Comparison of ENCODE assay signal across 3 cellular contexts in the genomic region with DNA sequence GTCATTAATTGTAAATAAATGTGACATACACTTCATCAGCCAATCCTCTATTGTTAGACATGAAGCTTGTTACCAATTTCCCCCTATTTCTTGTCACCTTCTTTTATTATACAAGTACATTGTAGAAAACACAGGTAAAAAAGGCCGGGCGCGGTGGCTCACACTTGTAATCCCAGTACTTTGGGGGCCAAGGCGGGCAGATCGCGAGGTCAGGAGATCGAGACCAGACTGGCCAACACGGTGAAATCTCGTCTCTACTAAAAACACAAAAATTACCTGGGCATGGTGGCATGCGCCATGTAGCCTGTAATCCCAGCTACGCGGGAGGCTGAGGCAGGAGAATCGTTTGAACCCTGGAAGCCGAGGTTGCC.
TF ChIP-seq lines count a peak whose summit lies in the region.

No MANE protein-coding gene starts in this region.

TF ChIP-seq in SK-N-SH, 30 proteins besides CTCF, POLR2A, EP300 and RAD21 (continued from another document):
- TF ChIP-seq, protein P1, sequence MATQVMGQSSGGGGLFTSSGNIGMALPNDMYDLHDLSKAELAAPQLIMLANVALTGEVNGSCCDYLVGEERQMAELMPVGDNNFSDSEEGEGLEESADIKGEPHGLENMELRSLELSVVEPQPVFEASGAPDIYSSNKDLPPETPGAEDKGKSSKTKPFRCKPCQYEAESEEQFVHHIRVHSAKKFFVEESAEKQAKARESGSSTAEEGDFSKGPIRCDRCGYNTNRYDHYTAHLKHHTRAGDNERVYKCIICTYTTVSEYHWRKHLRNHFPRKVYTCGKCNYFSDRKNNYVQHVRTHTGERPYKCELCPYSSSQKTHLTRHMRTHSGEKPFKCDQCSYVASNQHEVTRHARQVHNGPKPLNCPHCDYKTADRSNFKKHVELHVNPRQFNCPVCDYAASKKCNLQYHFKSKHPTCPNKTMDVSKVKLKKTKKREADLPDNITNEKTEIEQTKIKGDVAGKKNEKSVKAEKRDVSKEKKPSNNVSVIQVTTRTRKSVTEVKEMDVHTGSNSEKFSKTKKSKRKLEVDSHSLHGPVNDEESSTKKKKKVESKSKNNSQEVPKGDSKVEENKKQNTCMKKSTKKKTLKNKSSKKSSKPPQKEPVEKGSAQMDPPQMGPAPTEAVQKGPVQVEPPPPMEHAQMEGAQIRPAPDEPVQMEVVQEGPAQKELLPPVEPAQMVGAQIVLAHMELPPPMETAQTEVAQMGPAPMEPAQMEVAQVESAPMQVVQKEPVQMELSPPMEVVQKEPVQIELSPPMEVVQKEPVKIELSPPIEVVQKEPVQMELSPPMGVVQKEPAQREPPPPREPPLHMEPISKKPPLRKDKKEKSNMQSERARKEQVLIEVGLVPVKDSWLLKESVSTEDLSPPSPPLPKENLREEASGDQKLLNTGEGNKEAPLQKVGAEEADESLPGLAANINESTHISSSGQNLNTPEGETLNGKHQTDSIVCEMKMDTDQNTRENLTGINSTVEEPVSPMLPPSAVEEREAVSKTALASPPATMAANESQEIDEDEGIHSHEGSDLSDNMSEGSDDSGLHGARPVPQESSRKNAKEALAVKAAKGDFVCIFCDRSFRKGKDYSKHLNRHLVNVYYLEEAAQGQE (IDR thresholded peaks at IDR 0.05; ENCODE audit: low read depth, low read length): no peak
- TF ChIP-seq TAF1 (IDR thresholded peaks at IDR 0.05; ENCODE audit: borderline replicate concordance, low read depth, low read length) (no peak), RCOR1 (IDR thresholded peaks at IDR 0.05; ENCODE audit: low read length) (no peak), ELF1 (IDR thresholded peaks at IDR 0.05) (no peak), GATA2 (CRISPR knock-in tag; IDR thresholded peaks at IDR 0.05) (no peak), SIN3A (IDR thresholded peaks at IDR 0.05; ENCODE audit: borderline replicate concordance, low read depth, low read length) (no peak), SMC3 (IDR thresholded peaks at IDR 0.05; ENCODE audit: low read depth, low read length) (no peak)

TF ChIP-seq in SK-N-SH treated with all-trans-retinoic acid at 6 μM for 48 hours, 23 proteins besides CTCF, POLR2A, EP300 and RAD21 (continued from another document):
- TF ChIP-seq, protein P2, sequence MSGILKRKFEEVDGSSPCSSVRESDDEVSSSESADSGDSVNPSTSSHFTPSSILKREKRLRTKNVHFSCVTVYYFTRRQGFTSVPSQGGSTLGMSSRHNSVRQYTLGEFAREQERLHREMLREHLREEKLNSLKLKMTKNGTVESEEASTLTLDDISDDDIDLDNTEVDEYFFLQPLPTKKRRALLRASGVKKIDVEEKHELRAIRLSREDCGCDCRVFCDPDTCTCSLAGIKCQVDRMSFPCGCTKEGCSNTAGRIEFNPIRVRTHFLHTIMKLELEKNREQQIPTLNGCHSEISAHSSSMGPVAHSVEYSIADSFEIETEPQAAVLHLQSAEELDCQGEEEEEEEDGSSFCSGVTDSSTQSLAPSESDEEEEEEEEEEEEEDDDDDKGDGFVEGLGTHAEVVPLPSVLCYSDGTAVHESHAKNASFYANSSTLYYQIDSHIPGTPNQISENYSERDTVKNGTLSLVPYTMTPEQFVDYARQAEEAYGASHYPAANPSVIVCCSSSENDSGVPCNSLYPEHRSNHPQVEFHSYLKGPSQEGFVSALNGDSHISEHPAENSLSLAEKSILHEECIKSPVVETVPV (CRISPR knock-in tag; IDR thresholded peaks at IDR 0.05): no peak
- TF ChIP-seq ARNTL (CRISPR knock-in tag; IDR thresholded peaks at IDR 0.05; ENCODE audit: borderline replicate concordance, low read depth) (no peak), RARB (CRISPR knock-in tag; IDR thresholded peaks at IDR 0.05) (no peak), ESRRG (CRISPR knock-in tag; IDR thresholded peaks at IDR 0.05) (no peak), OSR1 (CRISPR knock-in tag; IDR thresholded peaks at IDR 0.05) (no peak), TOX (CRISPR knock-in tag; IDR thresholded peaks at IDR 0.05; ENCODE audit: borderline replicate concordance) (no peak), BACH2 (CRISPR knock-in tag; IDR thresholded peaks at IDR 0.05; ENCODE audit: borderline replicate concordance) (no peak), ZNF565 (CRISPR knock-in tag; conservative IDR thresholded peaks at IDR 0.05; ENCODE audit: low read depth) (no peak), PPARA (CRISPR knock-in tag; IDR thresholded peaks at IDR 0.05; ENCODE audit: borderline replicate concordance) (no peak), ZNF70 (CRISPR knock-in tag; IDR thresholded peaks at IDR 0.05) (no peak)
- TF ChIP-seq, protein P3, sequence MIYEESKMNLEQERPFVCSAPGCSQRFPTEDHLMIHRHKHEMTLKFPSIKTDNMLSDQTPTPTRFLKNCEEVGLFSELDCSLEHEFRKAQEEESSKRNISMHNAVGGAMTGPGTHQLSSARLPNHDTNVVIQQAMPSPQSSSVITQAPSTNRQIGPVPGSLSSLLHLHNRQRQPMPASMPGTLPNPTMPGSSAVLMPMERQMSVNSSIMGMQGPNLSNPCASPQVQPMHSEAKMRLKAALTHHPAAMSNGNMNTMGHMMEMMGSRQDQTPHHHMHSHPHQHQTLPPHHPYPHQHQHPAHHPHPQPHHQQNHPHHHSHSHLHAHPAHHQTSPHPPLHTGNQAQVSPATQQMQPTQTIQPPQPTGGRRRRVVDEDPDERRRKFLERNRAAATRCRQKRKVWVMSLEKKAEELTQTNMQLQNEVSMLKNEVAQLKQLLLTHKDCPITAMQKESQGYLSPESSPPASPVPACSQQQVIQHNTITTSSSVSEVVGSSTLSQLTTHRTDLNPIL (CRISPR knock-in tag; IDR thresholded peaks at IDR 0.05; ENCODE audit: low read depth): no peak
- TF ChIP-seq, protein P4, sequence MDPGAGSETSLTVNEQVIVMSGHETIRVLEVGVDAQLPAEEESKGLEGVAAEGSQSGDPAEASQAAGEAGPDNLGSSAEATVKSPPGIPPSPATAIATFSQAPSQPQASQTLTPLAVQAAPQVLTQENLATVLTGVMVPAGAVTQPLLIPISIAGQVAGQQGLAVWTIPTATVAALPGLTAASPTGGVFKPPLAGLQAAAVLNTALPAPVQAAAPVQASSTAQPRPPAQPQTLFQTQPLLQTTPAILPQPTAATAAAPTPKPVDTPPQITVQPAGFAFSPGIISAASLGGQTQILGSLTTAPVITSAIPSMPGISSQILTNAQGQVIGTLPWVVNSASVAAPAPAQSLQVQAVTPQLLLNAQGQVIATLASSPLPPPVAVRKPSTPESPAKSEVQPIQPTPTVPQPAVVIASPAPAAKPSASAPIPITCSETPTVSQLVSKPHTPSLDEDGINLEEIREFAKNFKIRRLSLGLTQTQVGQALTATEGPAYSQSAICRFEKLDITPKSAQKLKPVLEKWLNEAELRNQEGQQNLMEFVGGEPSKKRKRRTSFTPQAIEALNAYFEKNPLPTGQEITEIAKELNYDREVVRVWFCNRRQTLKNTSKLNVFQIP (CRISPR knock-in tag; IDR thresholded peaks at IDR 0.05; ENCODE audit: borderline replicate concordance, low read depth): no peak
- TF ChIP-seq, protein P5, sequence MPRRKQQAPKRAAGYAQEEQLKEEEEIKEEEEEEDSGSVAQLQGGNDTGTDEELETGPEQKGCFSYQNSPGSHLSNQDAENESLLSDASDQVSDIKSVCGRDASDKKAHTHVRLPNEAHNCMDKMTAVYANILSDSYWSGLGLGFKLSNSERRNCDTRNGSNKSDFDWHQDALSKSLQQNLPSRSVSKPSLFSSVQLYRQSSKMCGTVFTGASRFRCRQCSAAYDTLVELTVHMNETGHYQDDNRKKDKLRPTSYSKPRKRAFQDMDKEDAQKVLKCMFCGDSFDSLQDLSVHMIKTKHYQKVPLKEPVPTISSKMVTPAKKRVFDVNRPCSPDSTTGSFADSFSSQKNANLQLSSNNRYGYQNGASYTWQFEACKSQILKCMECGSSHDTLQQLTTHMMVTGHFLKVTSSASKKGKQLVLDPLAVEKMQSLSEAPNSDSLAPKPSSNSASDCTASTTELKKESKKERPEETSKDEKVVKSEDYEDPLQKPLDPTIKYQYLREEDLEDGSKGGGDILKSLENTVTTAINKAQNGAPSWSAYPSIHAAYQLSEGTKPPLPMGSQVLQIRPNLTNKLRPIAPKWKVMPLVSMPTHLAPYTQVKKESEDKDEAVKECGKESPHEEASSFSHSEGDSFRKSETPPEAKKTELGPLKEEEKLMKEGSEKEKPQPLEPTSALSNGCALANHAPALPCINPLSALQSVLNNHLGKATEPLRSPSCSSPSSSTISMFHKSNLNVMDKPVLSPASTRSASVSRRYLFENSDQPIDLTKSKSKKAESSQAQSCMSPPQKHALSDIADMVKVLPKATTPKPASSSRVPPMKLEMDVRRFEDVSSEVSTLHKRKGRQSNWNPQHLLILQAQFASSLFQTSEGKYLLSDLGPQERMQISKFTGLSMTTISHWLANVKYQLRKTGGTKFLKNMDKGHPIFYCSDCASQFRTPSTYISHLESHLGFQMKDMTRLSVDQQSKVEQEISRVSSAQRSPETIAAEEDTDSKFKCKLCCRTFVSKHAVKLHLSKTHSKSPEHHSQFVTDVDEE (CRISPR knock-in tag; IDR thresholded peaks at IDR 0.05): no peak

TF ChIP-seq in GM23338, 12 proteins besides CTCF, POLR2A, EP300 and RAD21 (continued from another document):
- TF ChIP-seq, protein P1 (IDR thresholded peaks at IDR 0.05; ENCODE audit: unreplicated experiment): no peak
- no peak for TF ChIP-seq CREB1 (CRISPR knock-in tag; IDR thresholded peaks at IDR 0.05; ENCODE audit: low read depth)
- TF ChIP-seq ZNF114 (CRISPR knock-in tag; IDR thresholded peaks at IDR 0.05): no peak
- TF ChIP-seq, protein P6, sequence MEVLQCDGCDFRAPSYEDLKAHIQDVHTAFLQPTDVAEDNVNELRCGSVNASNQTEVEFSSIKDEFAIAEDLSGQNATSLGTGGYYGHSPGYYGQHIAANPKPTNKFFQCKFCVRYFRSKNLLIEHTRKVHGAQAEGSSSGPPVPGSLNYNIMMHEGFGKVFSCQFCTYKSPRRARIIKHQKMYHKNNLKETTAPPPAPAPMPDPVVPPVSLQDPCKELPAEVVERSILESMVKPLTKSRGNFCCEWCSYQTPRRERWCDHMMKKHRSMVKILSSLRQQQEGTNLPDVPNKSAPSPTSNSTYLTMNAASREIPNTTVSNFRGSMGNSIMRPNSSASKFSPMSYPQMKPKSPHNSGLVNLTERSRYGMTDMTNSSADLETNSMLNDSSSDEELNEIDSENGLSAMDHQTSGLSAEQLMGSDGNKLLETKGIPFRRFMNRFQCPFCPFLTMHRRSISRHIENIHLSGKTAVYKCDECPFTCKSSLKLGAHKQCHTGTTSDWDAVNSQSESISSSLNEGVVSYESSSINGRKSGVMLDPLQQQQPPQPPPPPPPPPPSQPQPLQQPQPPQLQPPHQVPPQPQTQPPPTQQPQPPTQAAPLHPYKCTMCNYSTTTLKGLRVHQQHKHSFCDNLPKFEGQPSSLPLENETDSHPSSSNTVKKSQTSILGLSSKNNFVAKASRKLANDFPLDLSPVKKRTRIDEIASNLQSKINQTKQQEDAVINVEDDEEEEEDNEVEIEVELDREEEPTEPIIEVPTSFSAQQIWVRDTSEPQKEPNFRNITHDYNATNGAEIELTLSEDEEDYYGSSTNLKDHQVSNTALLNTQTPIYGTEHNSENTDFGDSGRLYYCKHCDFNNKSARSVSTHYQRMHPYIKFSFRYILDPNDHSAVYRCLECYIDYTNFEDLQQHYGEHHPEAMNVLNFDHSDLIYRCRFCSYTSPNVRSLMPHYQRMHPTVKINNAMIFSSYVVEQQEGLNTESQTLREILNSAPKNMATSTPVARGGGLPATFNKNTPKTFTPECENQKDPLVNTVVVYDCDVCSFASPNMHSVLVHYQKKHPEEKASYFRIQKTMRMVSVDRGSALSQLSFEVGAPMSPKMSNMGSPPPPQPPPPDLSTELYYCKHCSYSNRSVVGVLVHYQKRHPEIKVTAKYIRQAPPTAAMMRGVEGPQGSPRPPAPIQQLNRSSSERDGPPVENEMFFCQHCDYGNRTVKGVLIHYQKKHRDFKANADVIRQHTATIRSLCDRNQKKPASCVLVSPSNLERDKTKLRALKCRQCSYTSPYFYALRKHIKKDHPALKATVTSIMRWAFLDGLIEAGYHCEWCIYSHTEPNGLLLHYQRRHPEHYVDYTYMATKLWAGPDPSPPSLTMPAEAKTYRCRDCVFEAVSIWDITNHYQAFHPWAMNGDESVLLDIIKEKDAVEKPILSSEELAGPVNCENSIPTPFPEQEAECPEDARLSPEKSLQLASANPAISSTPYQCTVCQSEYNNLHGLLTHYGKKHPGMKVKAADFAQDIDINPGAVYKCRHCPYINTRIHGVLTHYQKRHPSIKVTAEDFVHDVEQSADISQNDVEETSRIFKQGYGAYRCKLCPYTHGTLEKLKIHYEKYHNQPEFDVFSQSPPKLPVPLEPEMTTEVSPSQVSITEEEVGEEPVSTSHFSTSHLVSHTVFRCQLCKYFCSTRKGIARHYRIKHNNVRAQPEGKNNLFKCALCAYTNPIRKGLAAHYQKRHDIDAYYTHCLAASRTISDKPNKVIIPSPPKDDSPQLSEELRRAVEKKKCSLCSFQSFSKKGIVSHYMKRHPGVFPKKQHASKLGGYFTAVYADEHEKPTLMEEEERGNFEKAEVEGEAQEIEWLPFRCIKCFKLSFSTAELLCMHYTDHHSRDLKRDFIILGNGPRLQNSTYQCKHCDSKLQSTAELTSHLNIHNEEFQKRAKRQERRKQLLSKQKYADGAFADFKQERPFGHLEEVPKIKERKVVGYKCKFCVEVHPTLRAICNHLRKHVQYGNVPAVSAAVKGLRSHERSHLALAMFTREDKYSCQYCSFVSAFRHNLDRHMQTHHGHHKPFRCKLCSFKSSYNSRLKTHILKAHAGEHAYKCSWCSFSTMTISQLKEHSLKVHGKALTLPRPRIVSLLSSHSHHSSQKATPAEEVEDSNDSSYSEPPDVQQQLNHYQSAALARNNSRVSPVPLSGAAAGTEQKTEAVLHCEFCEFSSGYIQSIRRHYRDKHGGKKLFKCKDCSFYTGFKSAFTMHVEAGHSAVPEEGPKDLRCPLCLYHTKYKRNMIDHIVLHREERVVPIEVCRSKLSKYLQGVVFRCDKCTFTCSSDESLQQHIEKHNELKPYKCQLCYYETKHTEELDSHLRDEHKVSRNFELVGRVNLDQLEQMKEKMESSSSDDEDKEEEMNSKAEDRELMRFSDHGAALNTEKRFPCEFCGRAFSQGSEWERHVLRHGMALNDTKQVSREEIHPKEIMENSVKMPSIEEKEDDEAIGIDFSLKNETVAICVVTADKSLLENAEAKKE (CRISPR knock-in tag; IDR thresholded peaks at IDR 0.05): no peak
- no peak for TF ChIP-seq NANOG (IDR thresholded peaks at IDR 0.05; ENCODE audit: borderline replicate concordance)
- TF ChIP-seq POLR2AphosphoS5 (IDR thresholded peaks at IDR 0.05; ENCODE audit: low read depth): no peak
